Comparison of ENCODE assay signal across 27 cellular contexts in the genomic region with DNA sequence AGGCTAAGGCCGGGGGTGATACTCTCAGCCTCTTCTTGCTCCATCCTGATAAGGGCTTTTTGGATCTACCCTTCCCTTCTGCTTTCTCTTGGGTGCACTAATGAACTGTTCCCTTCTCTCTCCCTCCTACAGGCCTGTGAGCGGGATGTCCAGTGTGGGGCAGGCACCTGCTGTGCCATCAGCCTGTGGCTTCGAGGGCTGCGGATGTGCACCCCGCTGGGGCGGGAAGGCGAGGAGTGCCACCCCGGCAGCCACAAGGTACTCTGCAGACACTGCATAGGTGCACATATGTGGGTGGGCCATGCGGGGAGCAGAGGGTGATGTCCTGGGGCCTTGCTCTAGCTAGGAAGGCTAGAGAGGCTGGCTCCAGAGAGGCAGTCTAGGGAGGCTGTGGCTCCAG. TPM values are rescaled to one million over a fixed set of nuclear protein-coding genes. Genes with fewer than 3 reads are reported as not detected.
A peak's percentile ranks its signal among the peaks of the same experiment; 100 is the strongest.
DNase-seq lines count a peak whose midpoint lies in the region; ATAC-seq, FAIRE-seq and TF ChIP-seq lines count a peak whose summit lies in the region.
"Had no signal": no experiment of that assay in that cellular context is flagged by ENCODE, and none has a peak within 500 bp of the region (broad histone marks: within the 10 kb centered on the region; RNA-seq: fewer than 3 reads in every experiment).

No MANE protein-coding gene starts in this region.

- H3K4me1 ChIP-seq in mammary epithelial cell (ENCODE audit: insufficient read depth, low read length) (no peaks in the 10 kb centered on the region), neuronal stem cell (ENCODE audit: control insufficient read depth in 2 of 2, insufficient read depth in 1 of 2, low read depth in 1 of 2, low read length in 2 of 2) (no peaks in the 10 kb centered on the region)
- no peaks in the 10 kb centered on the region for H3K4me1 ChIP-seq in CD8-positive, alpha-beta T cell (ENCODE audit: insufficient read depth, low read length)
- H3K4me1 ChIP-seq: A549; BE2C; BLaER1 treated with 17β-estradiol and CSF1 and Interleukin-3, amounts not matched to agents 10 nM and 100 nM had no signal

- no peak overlapping the region for H2BK5ac ChIP-seq in neuronal stem cell (ENCODE audit: low read length)

- TF ChIP-seq CTCF in MCF 10A (IDR thresholded peaks at IDR 0.05; ENCODE audit: unreplicated experiment): no peak
- TF ChIP-seq CTCF in mammary epithelial cell (conservative IDR thresholded peaks at IDR 0.05 in 1 of 2, IDR thresholded peaks at IDR 0.05 in 1 of 2; ENCODE audit: extremely low read depth in 1 of 2, insufficient read depth in 1 of 2, low read depth in 1 of 2, low read length in 2 of 2): no peak
- TF ChIP-seq CTCF in CD8-positive, alpha-beta T cell (IDR thresholded peaks at IDR 0.05): no peak

- dilution Hi-C loops in mammary epithelial cell (cut with HindIII; ENCODE audit: low sequenced_read_pairs): no loop called here

- H3K27me3 Mint-ChIP-seq in MCF 10A (ENCODE audit: insufficient read depth, unreplicated experiment): peaks cover 51% of the 10 kb centered on the region
- peaks cover 4% of the 10 kb centered on the region for H3K27me3 Mint-ChIP-seq in CD8-positive, alpha-beta T cell (ENCODE audit: low read depth)

- intact Hi-C loops in MCF 10A (cut with micrococcal nuclease) (no loop called here), mammary epithelial cell (cut with micrococcal nuclease) (no loop called here)
- intact Hi-C loops in CD8-positive, alpha-beta T cell (cut with DNase I, micrococcal nuclease): no loop called here

- in situ Hi-C loops in mammary epithelial cell (cut with MboI; ENCODE audit: low sequenced_read_pairs in 2 of 2): loop anchor here (5.0 to 10.0 kb wide), 3 partner anchors 37 to 252 kb away; no protein-coding TSS in a partner anchor

- H3K9me3 ChIP-seq in mammary epithelial cell (replicated peaks; ENCODE audit: insufficient read depth, low read length) (no peaks in the 10 kb centered on the region), neuronal stem cell (replicated peaks in 1 of 2; ENCODE audit: control insufficient read depth in 2 of 2, insufficient read depth in 1 of 2, low read depth in 1 of 2, low read length in 2 of 2) (no peaks in the 10 kb centered on the region)
- no peaks in the 10 kb centered on the region for H3K9me3 ChIP-seq in CD8-positive, alpha-beta T cell (ENCODE audit: low read length)
- H3K9me3 ChIP-seq: A549; BE2C; BLaER1 treated with 17β-estradiol and CSF1 and Interleukin-3, amounts not matched to agents 10 nM and 100 nM had no signal

- BruUV-seq in MCF 10A (replicated peaks; lab: Mats Ljungman, UMichigan) (no TSS peak), mammary epithelial cell (replicated peaks; lab: Mats Ljungman, UMichigan) (no TSS peak)

- H3K9ac ChIP-seq in mammary epithelial cell (ENCODE audit: insufficient read depth, low read length) (no peak overlapping the region), neuronal stem cell (ENCODE audit: low read depth, low read length, poor library complexity) (no peak overlapping the region)
- H3K9ac ChIP-seq: BLaER1 treated with 17β-estradiol and CSF1 and Interleukin-3, amounts not matched to agents 10 nM and 100 nM had no signal

- H3K79me1 ChIP-seq in neuronal stem cell (ENCODE audit: low read depth, low read length): no peaks in the 10 kb centered on the region

- no peaks in the 10 kb centered on the region for H3K4me1 Mint-ChIP-seq in MCF 10A (ENCODE audit: insufficient read depth, unreplicated experiment)
- no peaks in the 10 kb centered on the region for H3K4me1 Mint-ChIP-seq in CD8-positive, alpha-beta T cell (ENCODE audit: low read depth)
- H3K4me1 Mint-ChIP-seq: CD14-positive monocyte had no signal

- H3K23ac ChIP-seq in neuronal stem cell (ENCODE audit: low read depth, low read length, poor library complexity): peak overlapping the region; percentile 14

- no peaks in the 10 kb centered on the region for H3K36me3 ChIP-seq in mammary epithelial cell (ENCODE audit: insufficient read depth, low read length)
- no peaks in the 10 kb centered on the region for H3K36me3 ChIP-seq in neuronal stem cell (replicated peaks in 1 of 2; ENCODE audit: control insufficient read depth in 2 of 2, insufficient read depth in 2 of 2, low read length in 2 of 2)
- no peaks in the 10 kb centered on the region for H3K36me3 ChIP-seq in CD8-positive, alpha-beta T cell (ENCODE audit: insufficient read depth, low read length)
- H3K36me3 ChIP-seq: BE2C; BLaER1 treated with 17β-estradiol and CSF1 and Interleukin-3, amounts not matched to agents 10 nM and 100 nM had no signal

- H3K4me3 ChIP-seq in mammary epithelial cell (replicated peaks in 1 of 3; ENCODE audit: insufficient read depth in 1 of 3, low read depth in 2 of 3, low read length in 3 of 3) (no peak overlapping the region), neuronal stem cell (ENCODE audit: low read length in 2 of 2) (no peak overlapping the region)
- no peak overlapping the region for H3K4me3 ChIP-seq in CD8-positive, alpha-beta T cell (ENCODE audit: low read depth, low read length)
- H3K4me3 ChIP-seq: A549; BLaER1 treated with 17β-estradiol and CSF1 and Interleukin-3, amounts not matched to agents 10 nM and 100 nM had no signal

- WGBS in mammary epithelial cell (ENCODE audit: low coverage, missing lambda C conversion rate): 81% methylated on average over 7 of the region's 9 CpGs
- WGBS in neuronal stem cell (ENCODE audit: extremely low coverage in 2 of 2, insufficient read length in 2 of 2, insufficient replicate concordance in 1 of 2), 2 donors: no CpG with 5 or more reads among the region's 9 CpGs

- H3K27ac Mint-ChIP-seq in MCF 10A (ENCODE audit: low read depth, unreplicated experiment): peak overlapping the region; percentile 49
- H3K27ac Mint-ChIP-seq in CD8-positive, alpha-beta T cell: no peak overlapping the region
- H3K27ac Mint-ChIP-seq: CD4-positive, alpha-beta T cell had no signal

- H2BK120ac ChIP-seq in neuronal stem cell (ENCODE audit: low read depth, low read length): no peak overlapping the region

- no peak overlapping the region for H2BK12ac ChIP-seq in neuronal stem cell (ENCODE audit: low read length)

- FAIRE-seq in frontal cortex (lab: Jason Lieb, UNC): no peak
- FAIRE-seq: A549, GM12891, GM18507, H54 had no signal

- H2AK5ac ChIP-seq in neuronal stem cell (ENCODE audit: low read depth, low read length): no peak overlapping the region

- H4K8ac ChIP-seq in neuronal stem cell (ENCODE audit: low read depth, low read length): no peak overlapping the region

- H3K4me3 Mint-ChIP-seq in MCF 10A (ENCODE audit: unreplicated experiment): no peak overlapping the region
- H3K4me3 Mint-ChIP-seq in CD8-positive, alpha-beta T cell: no peak overlapping the region
- H3K4me3 Mint-ChIP-seq: CD14-positive monocyte; CD4-positive, alpha-beta T cell had no signal

- peak; percentile 17 for ATAC-seq in stimulated activated naive CD8-positive, alpha-beta T cell treated with anti-CD3 and anti-CD28 coated beads, Interleukin-15, Interleukin-2, amounts not matched to agents 100 U/mL and 50 U/mL, for 24 hours
- ATAC-seq in CD8-positive, alpha-beta T cell: no peak
- ATAC-seq: A549 had no signal

- no peak overlapping the region for H3K27ac ChIP-seq in mammary epithelial cell (ENCODE audit: insufficient read depth, low read depth, low read length)
- H3K27ac ChIP-seq in neuronal stem cell (replicated peaks; ENCODE audit: low read length): no peak overlapping the region
- no peak overlapping the region for H3K27ac ChIP-seq in CD8-positive, alpha-beta T cell (ENCODE audit: low read depth, low read length)
- H3K27ac ChIP-seq: A549; BLaER1 treated with 17β-estradiol and CSF1 and Interleukin-3, amounts not matched to agents 10 nM and 100 nM had no signal

- no peak overlapping the region for H3K18ac ChIP-seq in neuronal stem cell (ENCODE audit: low read length)

- H3K9me3 Mint-ChIP-seq in MCF 10A (ENCODE audit: unreplicated experiment): no peaks in the 10 kb centered on the region
- H3K9me3 Mint-ChIP-seq in CD8-positive, alpha-beta T cell: no peaks in the 10 kb centered on the region
- H3K9me3 Mint-ChIP-seq: CD14-positive monocyte; CD4-positive, alpha-beta T cell had no signal

- H4K91ac ChIP-seq in neuronal stem cell (ENCODE audit: low read depth, low read length, poor library complexity): no peak overlapping the region

- peak overlapping the region; percentile 5 for H3K14ac ChIP-seq in neuronal stem cell (ENCODE audit: low read length)

- H3K27me3 ChIP-seq in mammary epithelial cell (ENCODE audit: insufficient read depth, low read length) (peaks cover 3% of the 10 kb centered on the region), neuronal stem cell (ENCODE audit: control insufficient read depth in 3 of 3, insufficient read depth in 3 of 3, low read depth in 1 of 3, low read length in 3 of 3) (peaks cover 0 to 55% (median 0%) of the 10 kb centered on the region in 3 experiments)
- no peaks in the 10 kb centered on the region for H3K27me3 ChIP-seq in CD8-positive, alpha-beta T cell (ENCODE audit: insufficient read depth, low read length)
- H3K27me3 ChIP-seq: BLaER1 treated with 17β-estradiol and CSF1 and Interleukin-3, amounts not matched to agents 10 nM and 100 nM had no signal

- CTCF ChIA-PET in MCF 10A (lab: Yijun Ruan, JAX): interaction anchor here (1.8 to 20.7 kb wide), 4 partner anchors 12 to 250 kb away, joined by 7 to 808 read pairs (median 288); a partner anchor contains a TSS
- CTCF ChIA-PET in mammary epithelial cell (lab: Charles Lee; ENCODE audit: low non-redundant PET): interaction anchor here (0.7 kb wide), 1 partner anchor 651 kb away, joined by 3 read pairs; no protein-coding TSS in a partner anchor
- CTCF ChIA-PET in CD8-positive, alpha-beta T cell (lab: Charles Lee): interaction anchor here (1.2 to 3.4 kb wide), 4 partner anchors 41 to 257 kb away, joined by 6 to 16 read pairs (median 8); no protein-coding TSS in a partner anchor

- DNase-seq in MCF 10A (ENCODE audit: unreplicated experiment): no peak
- no peak for DNase-seq in mammary epithelial cell
- no peak for DNase-seq in neuronal stem cell (ENCODE audit: low spot score)
- DNase-seq in stimulated activated naive CD8-positive, alpha-beta T cell treated with anti-CD3 and anti-CD28 coated beads, Interleukin-15, Interleukin-2, amounts not matched to agents 100 U/mL and 50 U/mL, for 24 hours: no peak
- DNase-seq in hippocampal formation (lab: John Stamatoyannopoulos, UW): no peak
- no peak for DNase-seq in frontal cortex (ENCODE audit: low spot score in 2 of 2)
- no peak for DNase-seq in CD8-positive, alpha-beta T cell
- DNase-seq: 8988T; ACHN; AML-193; BE2C; Calu3; CD4-positive, alpha-beta T cell; COR-L47; DMS53; DMS79 treated with DMSO at 0.1 percent for 48 hours; GF-D8; GOT3; HCEC 1CT had no signal

- H4K20me1 ChIP-seq in mammary epithelial cell (ENCODE audit: insufficient read depth, low read length): no peaks in the 10 kb centered on the region
- H4K20me1 ChIP-seq: BLaER1 treated with 17β-estradiol and CSF1 and Interleukin-3, amounts not matched to agents 10 nM and 100 nM had no signal

- H3K4me2 ChIP-seq in mammary epithelial cell (ENCODE audit: insufficient read depth, low read depth, low read length): no peak overlapping the region
- H3K4me2 ChIP-seq in neuronal stem cell (ENCODE audit: insufficient read depth, low read length, poor library complexity, severe bottlenecking): no peak overlapping the region
- H3K4me2 ChIP-seq: A549; BLaER1 treated with 17β-estradiol and CSF1 and Interleukin-3, amounts not matched to agents 10 nM and 100 nM had no signal

- H3K36me3 Mint-ChIP-seq in MCF 10A (ENCODE audit: insufficient read depth, unreplicated experiment): peaks cover 10% of the 10 kb centered on the region
- H3K36me3 Mint-ChIP-seq in CD8-positive, alpha-beta T cell: no peaks in the 10 kb centered on the region
- H3K36me3 Mint-ChIP-seq: CD14-positive monocyte had no signal

- no peak overlapping the region for H3K4ac ChIP-seq in neuronal stem cell (ENCODE audit: low read length)

- POLR2A ChIA-PET in MCF 10A (lab: Yijun Ruan, JAX): interaction anchor here (1.1 to 1.6 kb wide), 3 partner anchors 10 to 48 kb away, joined by 3 to 6 read pairs (median 3); no protein-coding TSS in a partner anchor
- POLR2A ChIA-PET in CD8-positive, alpha-beta T cell (lab: Charles Lee): no interaction called here

- no peaks in the 10 kb centered on the region for H3K79me2 ChIP-seq in mammary epithelial cell (ENCODE audit: insufficient read depth, low read length)

- no peak overlapping the region for H2BK15ac ChIP-seq in neuronal stem cell (ENCODE audit: low read length)

- H2AFZ ChIP-seq in mammary epithelial cell (ENCODE audit: low read depth, low read length): no peak overlapping the region
- H2AFZ ChIP-seq in neuronal stem cell (ENCODE audit: low read length): no peak overlapping the region

RNA-seq across cellular contexts. Expression of a gene that starts 2.9 kb away (rescaled TPM):
- total RNA-seq in MCF 10A (2022): not detected in 2 replicates
- not detected for total RNA-seq in mammary epithelial cell
- not detected for polyA plus RNA-seq in mammary epithelial cell
- polyA minus RNA-seq in mammary epithelial cell: not detected
- polyA plus RNA-seq in neuronal stem cell (2013, experiment 1 of 2): 0.21 TPM
- polyA plus RNA-seq in neuronal stem cell (2013, experiment 2 of 2): 0.07 TPM
- total RNA-seq in frontal cortex: not detected
- not detected for total RNA-seq in CD8-positive, alpha-beta T cell
- total RNA-seq: Calu3; CD4-positive, alpha-beta T cell; Daoy; G401 had no signal
- polyA plus RNA-seq: A549, CD14-positive monocyte had no signal

RNA-seq across cellular contexts. Expression of a gene that starts 46.3 kb away (rescaled TPM):
- total RNA-seq in MCF 10A (2022): 111 and 127 TPM in 2 replicates
- total RNA-seq in mammary epithelial cell: 100 to 1,000 TPM in 1 of 2 donors, 10 to 100 TPM in 1; 75.5 to 106 TPM
- polyA plus RNA-seq in mammary epithelial cell: 319 TPM
- polyA minus RNA-seq in mammary epithelial cell: 69.8 TPM
- 210 TPM for polyA plus RNA-seq in neuronal stem cell (2013, experiment 1 of 2)
- polyA plus RNA-seq in neuronal stem cell (2013, experiment 2 of 2): 203 TPM
- 38.7 TPM for total RNA-seq in frontal cortex
- 100 to 1,000 TPM; 106 to 109 TPM for total RNA-seq in CD8-positive, alpha-beta T cell
